8 cellular contexts compared by ENCODE assay signal in genomic region chr11:72072348-72072747, GRCh38. TPM values are rescaled to one million over a fixed set of nuclear protein-coding genes. Genes with fewer than 3 reads are reported as not detected.
DNase-seq lines count a peak whose midpoint lies in the region; ATAC-seq and FAIRE-seq lines count a peak whose summit lies in the region.

No MANE protein-coding gene starts in this region.

- ATAC-seq in esophagus mucosa (peak; percentile 81), HG03139 (IDR thresholded peaks at IDR 0.05; ENCODE audit: unreplicated experiment) (no peak)

- no peak for FAIRE-seq in RCC 7860 (lab: Jason Lieb, UNC)

- DNase-seq in GM03348 (ENCODE audit: low spot score) (peak; percentile 72), RCC 7860 (ENCODE audit: low spot score) (peak; percentile 62), pulmonary artery endothelial cell (ENCODE audit: low read depth, low spot score) (peak; percentile 60), NCI-H2227 treated with DMSO at 0.1 percent for 48 hours (lab: John Stamatoyannopoulos, UW) (no peak), CD1c-positive myeloid dendritic cell (ENCODE audit: extremely low spot score) (no peak), NCI-H2107 treated with DMSO at 0.1 percent for 48 hours (lab: John Stamatoyannopoulos, UW; ENCODE audit: unreplicated experiment) (no peak)

RNA-seq across cellular contexts. Expression of gene NUMA1, which starts 8.0 kb away (rescaled TPM):
- total RNA-seq in esophagus mucosa (117 TPM), pulmonary artery endothelial cell (130 and 140 TPM in 2 replicates)

RNA-seq across cellular contexts. Expression of gene LRRC51, which starts 8.3 kb away (rescaled TPM):
- total RNA-seq in esophagus mucosa (5.5 TPM), pulmonary artery endothelial cell (2.6 and 3.5 TPM in 2 replicates)

RNA-seq across cellular contexts. Expression of gene LAMTOR1, which starts 30.7 kb away (rescaled TPM):
- 81.0 TPM for total RNA-seq in esophagus mucosa
- total RNA-seq in pulmonary artery endothelial cell = 110 and 113 TPM in 2 replicates

RNA-seq across cellular contexts. Expression of gene TOMT, which starts 33.4 kb away (rescaled TPM):
- not detected for total RNA-seq in esophagus mucosa
- total RNA-seq in pulmonary artery endothelial cell = not detected in 2 replicates

RNA-seq across cellular contexts. Expression of gene ANAPC15, which starts 40.1 kb away (rescaled TPM):
- total RNA-seq in esophagus mucosa (46.0 TPM), pulmonary artery endothelial cell (26.3 and 26.8 TPM in 2 replicates)

Comparison
In these comparisons a context has a peak if more than half of its experiments do, and no peak if none do; other contexts are left out.
1. DNase-seq: peak in GM03348 (single experiment), RCC 7860 (single experiment) and pulmonary artery endothelial cell (single experiment); none in NCI-H2227 treated with DMSO at 0.1 percent for 48 hours (single experiment), CD1c-positive myeloid dendritic cell (single experiment) and NCI-H2107 treated with DMSO at 0.1 percent for 48 hours (single experiment).